Comparison of ENCODE assay signal across 9 cellular contexts in genomic region chr1:39492118-39493042, GRCh38. TPM values are rescaled to one million over a fixed set of nuclear protein-coding genes. Genes with fewer than 3 reads are reported as not detected.
DNase-seq lines count a peak whose midpoint lies in the region; ATAC-seq, FAIRE-seq and TF ChIP-seq lines count a peak whose summit lies in the region.
"Not testable (repeated sequence)": the region's sequence is repeated elsewhere in the genome, so short reads cannot be mapped to it uniquely, and the experiment has no call there.
"Had no signal": no experiment of that assay in that cellular context is flagged by ENCODE, and none has a peak within 500 bp of the region (broad histone marks: within the 10 kb centered on the region; RNA-seq: fewer than 3 reads in every experiment).

No MANE protein-coding gene starts in this region.

- not testable (repeated sequence) for TF ChIP-seq POLR2A in endothelial cell of umbilical vein (IDR thresholded peaks at IDR 0.05; ENCODE audit: low read depth, low read length)

- peaks cover 51% of the 10 kb centered on the region for H3K79me2 ChIP-seq in MM.1S (ENCODE audit: low read length)
- not testable (repeated sequence) for H3K79me2 ChIP-seq in endothelial cell of umbilical vein (ENCODE audit: control insufficient read depth, insufficient read depth, low read length)

- peak overlapping the region; percentile 63 for H3K4me3 Mint-ChIP-seq in Caco-2 (ENCODE audit: unreplicated experiment)
- peak overlapping the region; percentile 41 for H3K4me3 Mint-ChIP-seq in activated CD4-positive, alpha-beta T cell treated with anti-CD3 and anti-CD28 coated beads for 36 hours
- peak overlapping the region; percentile 61 for H3K4me3 Mint-ChIP-seq in activated naive CD4-positive, alpha-beta T cell treated with anti-CD3 and anti-CD28 coated beads, Interleukin-2, amount 50 U/mL, for 24 hours
- peak overlapping the region; percentile 49 for H3K4me3 Mint-ChIP-seq in progenitor cell of endocrine pancreas (ENCODE audit: low read depth)
- H3K4me3 Mint-ChIP-seq in type B pancreatic cell: peak overlapping the region; percentile 76

- H3K9me1 ChIP-seq in endothelial cell of umbilical vein (replicated peaks; ENCODE audit: control insufficient read depth, extremely low read depth, insufficient read depth, low read length): not testable (repeated sequence)

- H3K27me3 ChIP-seq in Caco-2 (replicated peaks; ENCODE audit: control insufficient read depth, insufficient read depth, low read length); MM.1S (replicated peaks; ENCODE audit: insufficient read depth, low read length): not testable (repeated sequence)
- peaks cover 7 to 12% of the 10 kb centered on the region in 2 experiments for H3K27me3 ChIP-seq in endothelial cell of umbilical vein (ENCODE audit: control insufficient read depth in 2 of 2, insufficient read depth in 2 of 2, low read length in 2 of 2)

- not testable (repeated sequence) for H3K27me3 Mint-ChIP-seq in Caco-2 (ENCODE audit: insufficient read depth, unreplicated experiment)
- H3K27me3 Mint-ChIP-seq in activated CD4-positive, alpha-beta T cell treated with anti-CD3 and anti-CD28 coated beads for 36 hours: peaks cover 18% of the 10 kb centered on the region
- peaks cover 14% of the 10 kb centered on the region for H3K27me3 Mint-ChIP-seq in activated naive CD4-positive, alpha-beta T cell treated with anti-CD3 and anti-CD28 coated beads, Interleukin-2, amount 50 U/mL, for 24 hours
- H3K27me3 Mint-ChIP-seq in progenitor cell of endocrine pancreas (peaks cover 43% of the 10 kb centered on the region), type B pancreatic cell (peaks cover 58% of the 10 kb centered on the region)

- H3K4me1 ChIP-seq in Caco-2; endothelial cell of umbilical vein (ENCODE audit: control insufficient read depth, extremely low read depth, insufficient read depth, low read length); mucosa of descending colon (ENCODE audit: low read depth): not testable (repeated sequence)
- peaks cover 17% of the 10 kb centered on the region; the same call in 1 of the 2 replicates for H3K4me1 ChIP-seq in MM.1S (ENCODE audit: low read length)

- H3F3A ChIP-seq in MM.1S (ENCODE audit: insufficient read depth, low read length): peaks cover 22% of the 10 kb centered on the region

- H3K9ac ChIP-seq in MM.1S (ENCODE audit: low read length): peak overlapping the region; percentile 3; the same call in 1 of the 2 replicates
- H3K9ac ChIP-seq in endothelial cell of umbilical vein (replicated peaks; ENCODE audit: extremely low read depth, insufficient read depth, low read length): not testable (repeated sequence)

- H3K9me2 ChIP-seq in MM.1S (replicated peaks; ENCODE audit: insufficient read depth, low read length): not testable (repeated sequence)

- FAIRE-seq in endothelial cell of umbilical vein (lab: Jason Lieb, UNC): not testable (repeated sequence)

- CTCF ChIA-PET in Caco-2 (lab: Charles Lee) (interaction anchor here (1.3 kb wide), 1 partner anchor 47 kb away, joined by 5 read pairs; no protein-coding TSS in a partner anchor), endothelial cell of umbilical vein (lab: Charles Lee) (interaction anchor here (1.2 to 2.5 kb wide), 2 partner anchors 46 to 394 kb away, joined by 3 to 10 read pairs; no protein-coding TSS in a partner anchor)
- CTCF ChIA-PET in activated CD4-positive, alpha-beta T cell treated with anti-CD3 and anti-CD28 coated beads for 36 hours (lab: Charles Lee): interaction anchor here (0.7 to 1.2 kb wide), 2 partner anchors 47 to 116 kb away, joined by 3 read pairs; no protein-coding TSS in a partner anchor

- TF ChIP-seq CTCF in Caco-2 (IDR thresholded peaks at IDR 0.05; ENCODE audit: insufficient read depth in 1 of 2, low read depth in 1 of 2, low read length in 1 of 2, severe bottlenecking in 1 of 2, unreplicated experiment in 1 of 2); MM.1S (IDR thresholded peaks at IDR 0.05; ENCODE audit: low read length); endothelial cell of umbilical vein (IDR thresholded peaks at IDR 0.05; ENCODE audit: extremely low read depth in 1 of 2, insufficient read depth in 1 of 2, low read depth in 1 of 2, low read length in 2 of 2); mucosa of descending colon (IDR thresholded peaks at IDR 0.05); progenitor cell of endocrine pancreas (IDR thresholded peaks at IDR 0.05; ENCODE audit: unreplicated experiment); type B pancreatic cell (conservative IDR thresholded peaks at IDR 0.05): not testable (repeated sequence)

- H3K36me3 ChIP-seq in Caco-2 (ENCODE audit: control insufficient read depth, insufficient read depth, low read length); MM.1S (replicated peaks; ENCODE audit: insufficient read depth, low read length); endothelial cell of umbilical vein (ENCODE audit: control insufficient read depth in 2 of 2, extremely low read depth in 1 of 2, insufficient read depth in 2 of 2, low read length in 2 of 2); mucosa of descending colon (ENCODE audit: low read depth): not testable (repeated sequence)

- POLR2A ChIA-PET in Caco-2 (lab: Charles Lee); activated CD4-positive, alpha-beta T cell treated with anti-CD3 and anti-CD28 coated beads for 36 hours (lab: Charles Lee); endothelial cell of umbilical vein (lab: Charles Lee): not testable (repeated sequence)

- not testable (repeated sequence) for H3K36me3 Mint-ChIP-seq in Caco-2 (ENCODE audit: insufficient read depth, unreplicated experiment); activated CD4-positive, alpha-beta T cell treated with anti-CD3 and anti-CD28 coated beads for 36 hours (ENCODE audit: low read depth); activated naive CD4-positive, alpha-beta T cell treated with anti-CD3 and anti-CD28 coated beads, Interleukin-2, amount 50 U/mL, for 24 hours; progenitor cell of endocrine pancreas (ENCODE audit: insufficient read depth); type B pancreatic cell

- dilution Hi-C loops in endothelial cell of umbilical vein (cut with MboI; ENCODE audit: extremely low pct_ligation_motif_present, low sequenced_read_pairs): not testable (repeated sequence)

- H3K4me3 ChIP-seq in Caco-2 (ENCODE audit: low read depth, low read length) (peak overlapping the region; percentile 67), MM.1S (ENCODE audit: low read length) (peak overlapping the region; percentile 63)
- H3K4me3 ChIP-seq in endothelial cell of umbilical vein (replicated peaks in 1 of 3; ENCODE audit: insufficient read depth in 1 of 3, low read depth in 1 of 3, low read length in 3 of 3); mucosa of descending colon: not testable (repeated sequence)

- intact Hi-C loops in Caco-2 (cut with micrococcal nuclease; ENCODE audit: unreplicated experiment); mucosa of descending colon (cut with DNase I, micrococcal nuclease): not testable (repeated sequence)
- intact Hi-C loops in activated CD4-positive, alpha-beta T cell treated with anti-CD3 and anti-CD28 coated beads for 36 hours (cut with DNase I, micrococcal nuclease): loop anchor here in 1 of 2 experiments (5.0 to 10.0 kb wide), 2 partner anchors 162 to 310 kb away; no protein-coding TSS in a partner anchor
- intact Hi-C loops in endothelial cell of umbilical vein (cut with micrococcal nuclease): loop anchor here (5.0 kb wide), 1 partner anchor 230 kb away; no protein-coding TSS in a partner anchor

- not testable (repeated sequence) for H2AFZ ChIP-seq in MM.1S (ENCODE audit: low read length); endothelial cell of umbilical vein (ENCODE audit: low read depth, low read length)

- H3K4me1 Mint-ChIP-seq in Caco-2 (ENCODE audit: low read depth, unreplicated experiment); activated CD4-positive, alpha-beta T cell treated with anti-CD3 and anti-CD28 coated beads for 36 hours; activated naive CD4-positive, alpha-beta T cell treated with anti-CD3 and anti-CD28 coated beads, Interleukin-2, amount 50 U/mL, for 24 hours; progenitor cell of endocrine pancreas (ENCODE audit: low read depth); type B pancreatic cell (ENCODE audit: unreplicated experiment): not testable (repeated sequence)

- not testable (repeated sequence) for H4K20me1 ChIP-seq in MM.1S (ENCODE audit: insufficient read depth, low read length); endothelial cell of umbilical vein (replicated peaks; ENCODE audit: control insufficient read depth, extremely low read depth, insufficient read depth, low read length)

- not testable (repeated sequence) for H3K27ac Mint-ChIP-seq in Caco-2 (ENCODE audit: unreplicated experiment); activated CD4-positive, alpha-beta T cell treated with anti-CD3 and anti-CD28 coated beads for 36 hours; activated naive CD4-positive, alpha-beta T cell treated with anti-CD3 and anti-CD28 coated beads, Interleukin-2, amount 50 U/mL, for 24 hours; type B pancreatic cell
- peak overlapping the region; percentile 33 for H3K27ac Mint-ChIP-seq in progenitor cell of endocrine pancreas

- not testable (repeated sequence) for H3K9me3 ChIP-seq in Caco-2; MM.1S (replicated peaks; ENCODE audit: insufficient read depth, low read length); endothelial cell of umbilical vein (replicated peaks; ENCODE audit: control insufficient read depth, insufficient read depth, low read length); mucosa of descending colon

- H3K9me3 Mint-ChIP-seq in Caco-2 (ENCODE audit: unreplicated experiment); activated CD4-positive, alpha-beta T cell treated with anti-CD3 and anti-CD28 coated beads for 36 hours (ENCODE audit: low read depth); activated naive CD4-positive, alpha-beta T cell treated with anti-CD3 and anti-CD28 coated beads, Interleukin-2, amount 50 U/mL, for 24 hours; progenitor cell of endocrine pancreas (ENCODE audit: low read depth); type B pancreatic cell: not testable (repeated sequence)

- peak in 1 of 2 experiments; percentile 18 for DNase-seq in Caco-2
- DNase-seq in MM.1S: peak; percentile 14
- DNase-seq in activated CD4-positive, alpha-beta T cell treated with anti-CD3 and anti-CD28 coated beads for 36 hours; endothelial cell of umbilical vein (ENCODE audit: low read depth, low spot score); progenitor cell of endocrine pancreas (ENCODE audit: low spot score, unreplicated experiment); type B pancreatic cell (ENCODE audit: extremely low spot score, unreplicated experiment): not testable (repeated sequence)
- DNase-seq in mucosa of descending colon: peak in 1 of 3 donors; percentile 54

- BruUV-seq in Caco-2 (replicated peaks; lab: Mats Ljungman, UMichigan); endothelial cell of umbilical vein (replicated peaks; lab: Mats Ljungman, UMichigan): not testable (repeated sequence)

- ATAC-seq in activated CD4-positive, alpha-beta T cell treated with anti-CD3 and anti-CD28 coated beads for 36 hours: peak; percentile 2
- ATAC-seq in mucosa of descending colon: peak; percentile 48

- H3K27ac ChIP-seq in MM.1S (ENCODE audit: low read length); endothelial cell of umbilical vein (ENCODE audit: insufficient read depth, low read depth, low read length): not testable (repeated sequence)

- H3K4me2 ChIP-seq in MM.1S (ENCODE audit: low read depth, low read length): peak overlapping the region; percentile 87
- not testable (repeated sequence) for H3K4me2 ChIP-seq in endothelial cell of umbilical vein (ENCODE audit: insufficient read depth, low read length)

RNA-seq across cellular contexts. Expression of gene BMP8A, which starts 0.9 kb away (rescaled TPM):
- total RNA-seq in Caco-2 (2022): 3.2 and 3.6 TPM in 2 replicates
- under 1 TPM in 1 of 2 experiments, not detected in 1; 0.16 TPM for total RNA-seq in activated CD4-positive, alpha-beta T cell treated with anti-CD3 and anti-CD28 coated beads for 36 hours
- 0.44 TPM in 1 of 2 replicates, not detected in the other for total RNA-seq in endothelial cell of umbilical vein
- polyA plus RNA-seq in endothelial cell of umbilical vein: 0.16 and 0.25 TPM in 2 replicates
- 0.05 and 0.16 TPM in 2 replicates for polyA plus RNA-seq in endothelial cell of umbilical vein (2011; cell fraction: cytosol; rRNA removed)
- polyA plus RNA-seq in endothelial cell of umbilical vein (2011; cell fraction: nucleus; rRNA removed): 0.22 and 0.35 TPM in 2 replicates
- not detected in 2 replicates for polyA plus RNA-seq in endothelial cell of umbilical vein (2012)
- polyA minus RNA-seq in endothelial cell of umbilical vein: 0.28 TPM in 1 of 2 replicates, not detected in the other
- polyA minus RNA-seq in endothelial cell of umbilical vein (2011; cell fraction: cytosol; rRNA and poly(A)+ RNA removed): not detected
- polyA minus RNA-seq in endothelial cell of umbilical vein (2011; cell fraction: nucleus; rRNA and poly(A)+ RNA removed): 0.67 TPM in 1 of 2 replicates, not detected in the other
- 1 to 10 TPM; 6.5 to 9.2 (median 8.2) TPM for total RNA-seq in mucosa of descending colon
- 0.67 and 0.71 TPM in 2 replicates for total RNA-seq in progenitor cell of endocrine pancreas
- total RNA-seq in type B pancreatic cell (ENCODE audit: low replicate concordance): 0.52 and 1.1 TPM in 2 replicates
- total RNA-seq: GM12878 had no signal
- polyA plus RNA-seq: GM12878 had no signal
